ENCODE assay signal across 1 cellular context in genomic region chr21:46211786-46212720, GRCh38.
TF ChIP-seq lines count a peak whose summit lies in the region.

No MANE protein-coding gene starts in this region.

TF ChIP-seq in HepG2, 621 proteins besides CTCF, POLR2A, EP300 and RAD21:
- TF ChIP-seq CBX2 (IDR thresholded peaks at IDR 0.05; ENCODE audit: low read depth, low read length) (no peak), CBX2 (CRISPR knock-in tag; IDR thresholded peaks at IDR 0.05; ENCODE audit: low read depth) (no peak), TSC22D2 (CRISPR knock-in tag; IDR thresholded peaks at IDR 0.05; ENCODE audit: borderline replicate concordance) (no peak), TFAP4 (IDR thresholded peaks at IDR 0.05; ENCODE audit: borderline replicate concordance, low read depth) (no peak), HIVEP1 (CRISPR knock-in tag; IDR thresholded peaks at IDR 0.05) (no peak), ZNF333 (CRISPR knock-in tag; IDR thresholded peaks at IDR 0.05; ENCODE audit: borderline replicate concordance) (no peak), SP2 (CRISPR knock-in tag; IDR thresholded peaks at IDR 0.05) (no peak), GATA4 (IDR thresholded peaks at IDR 0.05; ENCODE audit: borderline replicate concordance, low read depth) (no peak), ZNF224 (CRISPR knock-in tag; IDR thresholded peaks at IDR 0.05) (no peak), HOXA5 (CRISPR knock-in tag; IDR thresholded peaks at IDR 0.05) (no peak), MIXL1 (CRISPR knock-in tag; IDR thresholded peaks at IDR 0.05) (no peak), SIX4 (CRISPR knock-in tag; IDR thresholded peaks at IDR 0.05) (no peak), FIP1L1 (IDR thresholded peaks at IDR 0.05; ENCODE audit: borderline replicate concordance, insufficient read depth, low read depth, low read length) (no peak), MLLT10 (CRISPR knock-in tag; IDR thresholded peaks at IDR 0.05) (no peak), HOXA7 (CRISPR knock-in tag; IDR thresholded peaks at IDR 0.05) (no peak), RORA (CRISPR knock-in tag; IDR thresholded peaks at IDR 0.05) (no peak)
